ENCODE assay signal across 29 cellular contexts in the genomic region with DNA sequence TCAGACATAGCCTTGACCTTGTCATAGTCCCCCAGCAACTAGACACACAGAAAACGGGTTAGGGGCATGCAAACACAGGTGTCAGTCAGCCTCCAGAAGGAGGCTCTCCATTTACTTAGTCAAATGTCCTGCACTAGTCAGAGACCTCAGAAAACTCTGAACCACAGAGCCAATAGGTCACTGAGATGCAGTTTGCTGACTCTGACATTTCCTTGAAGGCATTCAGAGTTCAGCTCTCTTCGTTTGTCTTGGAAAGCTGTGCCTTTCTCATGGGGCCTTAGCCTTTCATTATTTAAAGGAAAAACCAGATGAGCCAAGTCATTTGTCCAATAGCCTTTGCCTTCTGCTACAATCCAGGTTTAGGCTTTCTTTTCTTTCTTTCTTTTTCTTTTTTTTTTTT. TPM values are rescaled to one million over a fixed set of nuclear protein-coding genes. Genes with fewer than 3 reads are reported as not detected.
DNase-seq lines count a peak whose midpoint lies in the region; ATAC-seq and TF ChIP-seq lines count a peak whose summit lies in the region.
"Had no signal": no experiment of that assay in that cellular context is flagged by ENCODE, and none has a peak within 500 bp of the region (broad histone marks: within the 10 kb centered on the region; RNA-seq: fewer than 3 reads in every experiment).

No MANE protein-coding gene starts in this region.

- peaks cover 8 to 37% of the 10 kb centered on the region in 2 donors for H3K4me1 ChIP-seq in ascending aorta
- peaks cover 4 to 18% of the 10 kb centered on the region in 2 donors for H3K4me1 ChIP-seq in adrenal gland (replicated peaks in 1 of 2)
- H3K4me1 ChIP-seq: breast epithelium had no signal

- H3K4me1 Mint-ChIP-seq in natural killer cell treated with Interleukin-12 subunit alpha and Interleukin-12 subunit beta and Interleukin-15 and Interleukin-18, amount 100 ng/mL, for 72 hours (ENCODE audit: low read depth in 2 of 2), result peaks cover 15 to 17% of the 10 kb centered on the region in 2 donors

- no peak for ATAC-seq in natural killer cell treated with Interleukin-12 subunit alpha and Interleukin-12 subunit beta and Interleukin-15 and Interleukin-18, amount 100 ng/mL, for 72 hours
- ATAC-seq in HG02610 (IDR thresholded peaks at IDR 0.05; ENCODE audit: unreplicated experiment), result no peak
- ATAC-seq: GM12878; psoas muscle; stimulated activated naive B cell treated with anti-CD40 and anti-IgM and Interleukin-4, amounts not matched to agents 10 μg/mL and 1 μg/mL and 100 μg/mL, for 72 hours had no signal

- intact Hi-C loops in ascending aorta (cut with DNase I) (no loop called here), adrenal gland (cut with DNase I) (no loop called here)

- H3K27ac ChIP-seq in ascending aorta (peak overlapping the region; percentile 74 to 85), adrenal gland (no peak overlapping the region)
- H3K27ac ChIP-seq: breast epithelium, psoas muscle, WERI-Rb-1 had no signal

- peak; percentile 27 for DNase-seq in MG63
- DNase-seq in ascending aorta (ENCODE audit: low spot score in 2 of 2), result no peak
- DNase-seq in fibroblast of mammary gland (ENCODE audit: low read depth), result peak; percentile 72
- DNase-seq in stromal cell of bone marrow (ENCODE audit: low read depth), result peak; percentile 92
- no peak for DNase-seq in natural killer cell treated with Interleukin-12 subunit alpha and Interleukin-12 subunit beta and Interleukin-15 and Interleukin-18, amount 100 ng/mL, for 72 hours (ENCODE audit: low spot score)
- DNase-seq in adrenal gland, result no peak
- no peak for DNase-seq in NCI-H1694 (lab: John Stamatoyannopoulos, UW)
- DNase-seq: activated naive CD8-positive, alpha-beta T cell treated with anti-CD3 and anti-CD28 coated beads for 36 hours; CD4-positive, CD25-positive, alpha-beta regulatory T cell; foreskin melanocyte; HCEC 1CT; hypothalamus; islet precursor cell; Kasumi-1; NCI-H1105 treated with DMSO at 0.1 percent for 48 hours; NCI-H2081 treated with DMSO at 0.1 percent for 48 hours; NCI-H446 treated with DMSO at 0.1 percent for 48 hours; NK-92 treated with Interleukin-12 subunit alpha and Interleukin-12 subunit beta, amount 100 ng/mL, for 24 hours; psoas muscle; stimulated activated CD4-positive, alpha-beta T cell treated with anti-CD3 and anti-CD28 coated beads, Interleukin-2, amount 100 ng/mL, for 48 hours; stimulated activated naive B cell treated with anti-CD40 and anti-IgM and Interleukin-4, amounts not matched to agents 10 μg/mL and 1 μg/mL and 100 μg/mL, for 72 hours; thyroid gland; WERI-Rb-1 had no signal

- H3K27me3 ChIP-seq in MG63, result no peaks in the 10 kb centered on the region
- H3K27me3 ChIP-seq in ascending aorta, result no peaks in the 10 kb centered on the region
- no peaks in the 10 kb centered on the region for H3K27me3 ChIP-seq in adrenal gland
- H3K27me3 ChIP-seq: breast epithelium, thyroid gland had no signal

- no peak overlapping the region for H3K4me3 Mint-ChIP-seq in natural killer cell treated with Interleukin-12 subunit alpha and Interleukin-12 subunit beta and Interleukin-15 and Interleukin-18, amount 100 ng/mL, for 72 hours
- H3K4me3 Mint-ChIP-seq: activated naive CD8-positive, alpha-beta T cell treated with anti-CD3 and anti-CD28 coated beads for 36 hours; stimulated activated naive B cell treated with anti-CD40 and anti-IgM and Interleukin-4, amounts not matched to agents 10 μg/mL and 1 μg/mL and 100 μg/mL, for 72 hours had no signal

- H3K36me3 ChIP-seq in MG63, result no peaks in the 10 kb centered on the region
- H3K36me3 ChIP-seq in ascending aorta, result peaks cover 3 to 5% of the 10 kb centered on the region in 2 donors
- H3K36me3 ChIP-seq in adrenal gland (replicated peaks in 1 of 2), result no peaks in the 10 kb centered on the region
- H3K36me3 ChIP-seq: breast epithelium, thyroid gland, WERI-Rb-1 had no signal

- H3K27ac Mint-ChIP-seq in natural killer cell treated with Interleukin-12 subunit alpha and Interleukin-12 subunit beta and Interleukin-15 and Interleukin-18, amount 100 ng/mL, for 72 hours, result no peak overlapping the region
- H3K27ac Mint-ChIP-seq: activated naive CD8-positive, alpha-beta T cell treated with anti-CD3 and anti-CD28 coated beads for 36 hours; CD4-positive, CD25-positive, alpha-beta regulatory T cell; stimulated activated naive B cell treated with anti-CD40 and anti-IgM and Interleukin-4, amounts not matched to agents 10 μg/mL and 1 μg/mL and 100 μg/mL, for 72 hours had no signal

- H3K9me3 Mint-ChIP-seq in natural killer cell treated with Interleukin-12 subunit alpha and Interleukin-12 subunit beta and Interleukin-15 and Interleukin-18, amount 100 ng/mL, for 72 hours, result no peaks in the 10 kb centered on the region
- H3K9me3 Mint-ChIP-seq: activated naive CD8-positive, alpha-beta T cell treated with anti-CD3 and anti-CD28 coated beads for 36 hours had no signal

- no peak for TF ChIP-seq CTCF in ascending aorta (IDR thresholded peaks at IDR 0.05)
- TF ChIP-seq CTCF in fibroblast of mammary gland (conservative IDR thresholded peaks at IDR 0.05; ENCODE audit: control insufficient read depth, insufficient read depth, low read depth, low read length), result no peak
- no peak for TF ChIP-seq CTCF in adrenal gland (IDR thresholded peaks at IDR 0.05)

- H3K27me3 Mint-ChIP-seq in natural killer cell treated with Interleukin-12 subunit alpha and Interleukin-12 subunit beta and Interleukin-15 and Interleukin-18, amount 100 ng/mL, for 72 hours, result peaks cover 28 to 65% of the 10 kb centered on the region in 2 donors

- WGBS in adrenal gland, 4 donors, result 57 to 63% (median 57%) methylated on average over 2 of the region's 2 CpGs

- no peaks in the 10 kb centered on the region for H3K36me3 Mint-ChIP-seq in natural killer cell treated with Interleukin-12 subunit alpha and Interleukin-12 subunit beta and Interleukin-15 and Interleukin-18, amount 100 ng/mL, for 72 hours
- H3K36me3 Mint-ChIP-seq: activated naive CD8-positive, alpha-beta T cell treated with anti-CD3 and anti-CD28 coated beads for 36 hours; CD4-positive, CD25-positive, alpha-beta regulatory T cell; stimulated activated naive B cell treated with anti-CD40 and anti-IgM and Interleukin-4, amounts not matched to agents 10 μg/mL and 1 μg/mL and 100 μg/mL, for 72 hours had no signal

- H3K9me3 ChIP-seq in MG63 (no peaks in the 10 kb centered on the region), ascending aorta (no peaks in the 10 kb centered on the region), adrenal gland (replicated peaks in 1 of 3) (no peaks in the 10 kb centered on the region)
- H3K9me3 ChIP-seq: breast epithelium, psoas muscle, thyroid gland had no signal

- no peak for TF ChIP-seq POLR2A in adrenal gland (IDR thresholded peaks at IDR 0.05)

- H3K4me3 ChIP-seq in MG63, result no peak overlapping the region
- H3K4me3 ChIP-seq in ascending aorta, result no peak overlapping the region
- no peak overlapping the region for H3K4me3 ChIP-seq in fibroblast of mammary gland (ENCODE audit: control insufficient read depth, low read depth, low read length)
- no peak overlapping the region for H3K4me3 ChIP-seq in adrenal gland
- H3K4me3 ChIP-seq: breast epithelium, GM12878, lung, smooth muscle cell, thyroid gland had no signal

RNA-seq across cellular contexts. Expression of a gene that starts 3.5 kb away (rescaled TPM):
- 0.20 TPM in 1 of 2 replicates, not detected in the other for total RNA-seq in MG63 (2014; rRNA removed; shearing (Covaris generic); ENCODE audit: low replicate concordance)
- total RNA-seq in ascending aorta (79.7 TPM), adrenal gland (10 to 100 TPM in 7 of 8 donors, 1 to 10 TPM in 1; 7.1 to 24.4 (median 20.3) TPM)
- total RNA-seq in natural killer cell treated with Interleukin-12 subunit alpha and Interleukin-12 subunit beta and Interleukin-15 and Interleukin-18, amount 100 ng/mL, for 72 hours, result not detected
- polyA plus RNA-seq in adrenal gland, result 1 to 10 TPM; 5.5 to 7.3 (median 7.2) TPM
- total RNA-seq: CD4-positive, CD25-positive, alpha-beta regulatory T cell; GM12878; T-helper 2 cell treated with Interferon-gamma antibody and Interleukin-4, amounts not matched to agents 100 ng/mL and 5 ng/mL, for 36 hours had no signal
- polyA plus RNA-seq: GM12878 had no signal

RNA-seq across cellular contexts. Expression of a gene that starts 49.3 kb away (rescaled TPM):
- not detected in 2 replicates for total RNA-seq in MG63 (2014; rRNA removed; shearing (Covaris generic); ENCODE audit: low replicate concordance)
- total RNA-seq in ascending aorta (5.0 TPM), adrenal gland (1 to 10 TPM in 7 of 8 donors, under 1 TPM in 1; 0.79 to 7.4 (median 3.8) TPM)
- under 1 TPM in 1 of 2 donors, not detected in 1; 0.12 TPM for total RNA-seq in natural killer cell treated with Interleukin-12 subunit alpha and Interleukin-12 subunit beta and Interleukin-15 and Interleukin-18, amount 100 ng/mL, for 72 hours
- 10 to 100 TPM in 1 of 3 donors, 1 to 10 TPM in 1, under 1 TPM in 1; 0.37 to 12.0 (median 2.1) TPM for polyA plus RNA-seq in adrenal gland
- total RNA-seq: CD4-positive, CD25-positive, alpha-beta regulatory T cell; T-helper 2 cell treated with Interferon-gamma antibody and Interleukin-4, amounts not matched to agents 100 ng/mL and 5 ng/mL, for 36 hours had no signal
- polyA plus RNA-seq: CD4-positive, CD25-positive, alpha-beta regulatory T cell had no signal

Comparison
In these comparisons a context has a peak if more than half of its experiments do, and no peak if none do; other contexts are left out.
1. DNase-seq: peak in MG63 (single experiment), fibroblast of mammary gland (single experiment) and stromal cell of bone marrow (single experiment); none in ascending aorta (0 of 2), natural killer cell treated with Interleukin-12 subunit alpha and Interleukin-12 subunit beta and Interleukin-15 and Interleukin-18, amount 100 ng/mL, for 72 hours (single experiment), adrenal gland (0 of 7) and NCI-H1694 (single experiment).
2. H3K27ac ChIP-seq: peak in ascending aorta (2 of 2); none in adrenal gland (0 of 5).